In genomic region chr7:77703220-77703472, GRCh38 we compare ENCODE assay signal across 2 cellular contexts.
TF ChIP-seq lines count a peak whose summit lies in the region.

No MANE protein-coding gene starts in this region.

TF ChIP-seq in IMR-90, 13 proteins besides CTCF, POLR2A, EP300 and RAD21:
- no peak for TF ChIP-seq RCOR1 (IDR thresholded peaks at IDR 0.05; ENCODE audit: insufficient replicate concordance, low read length)
- no peak for TF ChIP-seq SMC3 (IDR thresholded peaks at IDR 0.05; ENCODE audit: low read depth, low read length)
TF ChIP-seq in IMR-90: peak in this region for 0.

TF ChIP-seq in K562, 482 proteins besides CTCF, POLR2A, EP300 and RAD21:
- no peak for TF ChIP-seq KAT8 (IDR thresholded peaks at IDR 0.05; ENCODE audit: low read depth)
- TF ChIP-seq ZNF212 (CRISPR knock-in tag; IDR thresholded peaks at IDR 0.05), result no peak
- no peak for TF ChIP-seq COPS2 (conservative IDR thresholded peaks at IDR 0.05)
- TF ChIP-seq SREBF1 (IDR thresholded peaks at IDR 0.05; ENCODE audit: borderline replicate concordance, low read depth, low read length), result no peak
- no peak for TF ChIP-seq EWSR1 (IDR thresholded peaks at IDR 0.05; ENCODE audit: borderline replicate concordance, low read depth, partially characterized antibody)
- TF ChIP-seq GABPB2 (CRISPR knock-in tag; conservative IDR thresholded peaks at IDR 0.05), result no peak
- TF ChIP-seq, protein P1, sequence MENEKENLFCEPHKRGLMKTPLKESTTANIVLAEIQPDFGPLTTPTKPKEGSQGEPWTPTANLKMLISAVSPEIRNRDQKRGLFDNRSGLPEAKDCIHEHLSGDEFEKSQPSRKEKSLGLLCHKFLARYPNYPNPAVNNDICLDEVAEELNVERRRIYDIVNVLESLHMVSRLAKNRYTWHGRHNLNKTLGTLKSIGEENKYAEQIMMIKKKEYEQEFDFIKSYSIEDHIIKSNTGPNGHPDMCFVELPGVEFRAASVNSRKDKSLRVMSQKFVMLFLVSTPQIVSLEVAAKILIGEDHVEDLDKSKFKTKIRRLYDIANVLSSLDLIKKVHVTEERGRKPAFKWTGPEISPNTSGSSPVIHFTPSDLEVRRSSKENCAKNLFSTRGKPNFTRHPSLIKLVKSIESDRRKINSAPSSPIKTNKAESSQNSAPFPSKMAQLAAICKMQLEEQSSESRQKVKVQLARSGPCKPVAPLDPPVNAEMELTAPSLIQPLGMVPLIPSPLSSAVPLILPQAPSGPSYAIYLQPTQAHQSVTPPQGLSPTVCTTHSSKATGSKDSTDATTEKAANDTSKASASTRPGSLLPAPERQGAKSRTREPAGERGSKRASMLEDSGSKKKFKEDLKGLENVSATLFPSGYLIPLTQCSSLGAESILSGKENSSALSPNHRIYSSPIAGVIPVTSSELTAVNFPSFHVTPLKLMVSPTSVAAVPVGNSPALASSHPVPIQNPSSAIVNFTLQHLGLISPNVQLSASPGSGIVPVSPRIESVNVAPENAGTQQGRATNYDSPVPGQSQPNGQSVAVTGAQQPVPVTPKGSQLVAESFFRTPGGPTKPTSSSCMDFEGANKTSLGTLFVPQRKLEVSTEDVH (IDR thresholded peaks at IDR 0.05; ENCODE audit: low read depth, partially characterized antibody), result no peak
- TF ChIP-seq SAFB2 (IDR thresholded peaks at IDR 0.05; ENCODE audit: borderline replicate concordance, low read depth, low read length, severe bottlenecking), result no peak
- no peak for TF ChIP-seq ELF1 (tag; IDR thresholded peaks at IDR 0.05)
- TF ChIP-seq TBP (optimal IDR thresholded peaks at IDR 0.05; ENCODE audit: low read depth, low read length), result no peak
- TF ChIP-seq CHD2 (IDR thresholded peaks at IDR 0.05; ENCODE audit: low read depth, low read length), result no peak
- TF ChIP-seq NR1H2 (CRISPR knock-in tag; IDR thresholded peaks at IDR 0.05), result no peak
- TF ChIP-seq, protein P2, sequence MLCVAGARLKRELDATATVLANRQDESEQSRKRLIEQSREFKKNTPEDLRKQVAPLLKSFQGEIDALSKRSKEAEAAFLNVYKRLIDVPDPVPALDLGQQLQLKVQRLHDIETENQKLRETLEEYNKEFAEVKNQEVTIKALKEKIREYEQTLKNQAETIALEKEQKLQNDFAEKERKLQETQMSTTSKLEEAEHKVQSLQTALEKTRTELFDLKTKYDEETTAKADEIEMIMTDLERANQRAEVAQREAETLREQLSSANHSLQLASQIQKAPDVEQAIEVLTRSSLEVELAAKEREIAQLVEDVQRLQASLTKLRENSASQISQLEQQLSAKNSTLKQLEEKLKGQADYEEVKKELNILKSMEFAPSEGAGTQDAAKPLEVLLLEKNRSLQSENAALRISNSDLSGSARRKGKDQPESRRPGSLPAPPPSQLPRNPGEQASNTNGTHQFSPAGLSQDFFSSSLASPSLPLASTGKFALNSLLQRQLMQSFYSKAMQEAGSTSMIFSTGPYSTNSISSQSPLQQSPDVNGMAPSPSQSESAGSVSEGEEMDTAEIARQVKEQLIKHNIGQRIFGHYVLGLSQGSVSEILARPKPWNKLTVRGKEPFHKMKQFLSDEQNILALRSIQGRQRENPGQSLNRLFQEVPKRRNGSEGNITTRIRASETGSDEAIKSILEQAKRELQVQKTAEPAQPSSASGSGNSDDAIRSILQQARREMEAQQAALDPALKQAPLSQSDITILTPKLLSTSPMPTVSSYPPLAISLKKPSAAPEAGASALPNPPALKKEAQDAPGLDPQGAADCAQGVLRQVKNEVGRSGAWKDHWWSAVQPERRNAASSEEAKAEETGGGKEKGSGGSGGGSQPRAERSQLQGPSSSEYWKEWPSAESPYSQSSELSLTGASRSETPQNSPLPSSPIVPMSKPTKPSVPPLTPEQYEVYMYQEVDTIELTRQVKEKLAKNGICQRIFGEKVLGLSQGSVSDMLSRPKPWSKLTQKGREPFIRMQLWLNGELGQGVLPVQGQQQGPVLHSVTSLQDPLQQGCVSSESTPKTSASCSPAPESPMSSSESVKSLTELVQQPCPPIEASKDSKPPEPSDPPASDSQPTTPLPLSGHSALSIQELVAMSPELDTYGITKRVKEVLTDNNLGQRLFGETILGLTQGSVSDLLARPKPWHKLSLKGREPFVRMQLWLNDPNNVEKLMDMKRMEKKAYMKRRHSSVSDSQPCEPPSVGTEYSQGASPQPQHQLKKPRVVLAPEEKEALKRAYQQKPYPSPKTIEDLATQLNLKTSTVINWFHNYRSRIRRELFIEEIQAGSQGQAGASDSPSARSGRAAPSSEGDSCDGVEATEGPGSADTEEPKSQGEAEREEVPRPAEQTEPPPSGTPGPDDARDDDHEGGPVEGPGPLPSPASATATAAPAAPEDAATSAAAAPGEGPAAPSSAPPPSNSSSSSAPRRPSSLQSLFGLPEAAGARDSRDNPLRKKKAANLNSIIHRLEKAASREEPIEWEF (CRISPR knock-in tag; IDR thresholded peaks at IDR 0.05), result no peak
- TF ChIP-seq RFX5 (IDR thresholded peaks at IDR 0.05; ENCODE audit: low read depth, low read length), result no peak
- TF ChIP-seq WHSC1 (IDR thresholded peaks at IDR 0.05; ENCODE audit: low read length), result no peak
- no peak for TF ChIP-seq GATA2 (CRISPR knock-in tag; IDR thresholded peaks at IDR 0.05)
- TF ChIP-seq ZNF699 (CRISPR knock-in tag; IDR thresholded peaks at IDR 0.05; ENCODE audit: insufficient replicate concordance), result no peak
- TF ChIP-seq ZNF253 (CRISPR knock-in tag; conservative IDR thresholded peaks at IDR 0.05), result no peak
